Comparison of ENCODE assay signal across 8 cellular contexts in the genomic region with DNA sequence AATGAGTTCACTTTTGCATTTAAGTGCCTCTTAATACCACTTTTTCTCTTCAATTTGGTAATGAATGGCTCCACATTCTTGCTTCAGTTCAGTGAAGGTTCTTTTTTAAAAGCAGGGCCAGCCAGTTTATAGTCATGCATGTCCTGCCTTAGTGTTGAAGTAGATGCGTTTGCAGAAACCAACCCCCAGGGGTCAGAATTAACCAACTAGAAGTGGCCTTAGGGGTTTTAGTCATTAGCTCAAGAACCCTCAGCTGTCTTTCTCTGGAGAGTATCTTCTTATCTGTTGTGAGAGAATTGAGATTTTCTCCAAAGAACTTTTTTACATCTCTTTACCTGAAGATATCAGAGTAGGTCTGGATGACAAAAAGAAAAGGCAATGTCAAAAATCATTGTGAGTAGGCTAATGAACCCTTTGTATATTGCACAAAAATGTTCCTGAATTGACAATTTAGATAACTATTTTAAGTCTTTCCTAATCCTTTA.
DNase-seq lines count a peak whose midpoint lies in the region; ATAC-seq and TF ChIP-seq lines count a peak whose summit lies in the region.

No MANE protein-coding gene starts in this region.

- TF ChIP-seq CTCF in Caco-2 (IDR thresholded peaks at IDR 0.05; ENCODE audit: insufficient read depth in 1 of 2, low read depth in 1 of 2, low read length in 1 of 2, severe bottlenecking in 1 of 2, unreplicated experiment in 1 of 2) = peak; percentile 61 to 65
- peak; percentile 87 for TF ChIP-seq CTCF in NB4 (IDR thresholded peaks at IDR 0.05; ENCODE audit: low read depth, low read length)

- no peaks in the 10 kb centered on the region for H3K36me3 Mint-ChIP-seq in Caco-2 (ENCODE audit: insufficient read depth, unreplicated experiment)

- H3K9me3 Mint-ChIP-seq in Caco-2 (ENCODE audit: unreplicated experiment) = no peaks in the 10 kb centered on the region

- intact Hi-C loops in Caco-2 (cut with micrococcal nuclease; ENCODE audit: unreplicated experiment) = loop anchor here (1.0 kb wide), 3 partner anchors 154 to 220 kb away; no protein-coding TSS in a partner anchor
- intact Hi-C loops in left colon (cut with DNase I, micrococcal nuclease) = loop anchor here (5.0 to 10.0 kb wide), 2 partner anchors 198 to 200 kb away; no protein-coding TSS in a partner anchor

- ATAC-seq in GM19351 (IDR thresholded peaks at IDR 0.05; ENCODE audit: unreplicated experiment) (peak; percentile 78), left colon (peak; percentile 76), GM19328 (IDR thresholded peaks at IDR 0.05; ENCODE audit: unreplicated experiment) (no peak)

- POLR2A ChIA-PET in Caco-2 (lab: Charles Lee) = no interaction called here

- H3K4me3 Mint-ChIP-seq in Caco-2 (ENCODE audit: unreplicated experiment) = no peak overlapping the region

- no TSS peak for BruUV-seq in Caco-2 (replicated peaks; lab: Mats Ljungman, UMichigan)

- H3K4me3 ChIP-seq in Caco-2 (ENCODE audit: low read depth, low read length) (no peak overlapping the region), NB4 (ENCODE audit: low read depth, low read length) (no peak overlapping the region)

- H3K27me3 Mint-ChIP-seq in Caco-2 (ENCODE audit: insufficient read depth, unreplicated experiment) = peaks cover 23% of the 10 kb centered on the region

- no peaks in the 10 kb centered on the region for H3K9me3 ChIP-seq in Caco-2

- no peaks in the 10 kb centered on the region for H3K36me3 ChIP-seq in Caco-2 (ENCODE audit: control insufficient read depth, insufficient read depth, low read length)

- CTCF ChIA-PET in Caco-2 (lab: Charles Lee) = interaction anchor here (0.6 to 1.3 kb wide), 8 partner anchors 101 to 295 kb away, joined by 3 to 9 read pairs (median 5); no protein-coding TSS in a partner anchor

- no peaks in the 10 kb centered on the region for H3K27me3 ChIP-seq in Caco-2 (replicated peaks; ENCODE audit: control insufficient read depth, insufficient read depth, low read length)

- H3K27ac Mint-ChIP-seq in Caco-2 (ENCODE audit: unreplicated experiment) = no peak overlapping the region

- TF ChIP-seq POLR2A in NB4 (IDR thresholded peaks at IDR 0.05; ENCODE audit: extremely low read depth, insufficient read length) = no peak

- H3K4me1 Mint-ChIP-seq in Caco-2 (ENCODE audit: low read depth, unreplicated experiment) = no peaks in the 10 kb centered on the region

- DNase-seq in Caco-2 (peak; percentile 50 to 62), NB4 (ENCODE audit: low read depth) (peak; percentile 79), SK-N-DZ (ENCODE audit: low spot score) (peak; percentile 81), cerebellar cortex (ENCODE audit: low spot score) (peak; percentile 80), left colon (peak in 1 of 2 donors; percentile 39), substantia nigra (lab: John Stamatoyannopoulos, UW) (peak in 29 of 49 donors; percentile 1 to 68 (median 12))

- no peak overlapping the region for H3K27ac ChIP-seq in substantia nigra (ENCODE audit: low read depth, low read length, poor library complexity, severe bottlenecking)

- no peaks in the 10 kb centered on the region for H3K4me1 ChIP-seq in Caco-2
